Comparison of ENCODE assay signal across 15 cellular contexts in genomic region chr20:58586565-58587093, GRCh38.
DNase-seq lines count a peak whose midpoint lies in the region; ATAC-seq and TF ChIP-seq lines count a peak whose summit lies in the region.
"Had no signal": no experiment of that assay in that cellular context is flagged by ENCODE, and none has a peak within 500 bp of the region (broad histone marks: within the 10 kb centered on the region; RNA-seq: fewer than 3 reads in every experiment).

No MANE protein-coding gene starts in this region.

- no peaks in the 10 kb centered on the region for H3K9me3 ChIP-seq in left ventricle myocardium inferior (replicated peaks)
- H3K9me3 ChIP-seq in HEK293 (ENCODE audit: control insufficient read depth, insufficient read depth, low read depth, low read length): no peaks in the 10 kb centered on the region
- no peaks in the 10 kb centered on the region for H3K9me3 ChIP-seq in mesenchymal stem cell (ENCODE audit: control insufficient read depth, low read length)

- no peak overlapping the region for H2BK5ac ChIP-seq in mesenchymal stem cell (ENCODE audit: low read depth, low read length, poor library complexity, severe bottlenecking)

- H2AK5ac ChIP-seq in mesenchymal stem cell (ENCODE audit: low read length, severe bottlenecking): no peak overlapping the region

- no peaks in the 10 kb centered on the region for H3K79me1 ChIP-seq in mesenchymal stem cell (replicated peaks; ENCODE audit: low read length, poor library complexity, severe bottlenecking)

- POLR2A ChIA-PET in HEK293 (lab: Yijun Ruan, JAX): interaction anchor here (0.5 kb wide), 1 partner anchor 56 kb away, joined by 7 read pairs; no protein-coding TSS in a partner anchor

- no peak for ATAC-seq in Right ventricle myocardium inferior
- no peak for ATAC-seq in sciatic nerve
- ATAC-seq in GM19328 (IDR thresholded peaks at IDR 0.05; ENCODE audit: unreplicated experiment): no peak

- H3K23ac ChIP-seq in mesenchymal stem cell (ENCODE audit: low read length in 2 of 2): no peak overlapping the region

- no peak overlapping the region for H3K4ac ChIP-seq in mesenchymal stem cell (ENCODE audit: low read depth in 1 of 2, low read length in 2 of 2)

- H3K27ac ChIP-seq in left ventricle myocardium inferior (replicated peaks): no peak overlapping the region
- H3K27ac ChIP-seq in HEK293 (ENCODE audit: extremely low read depth, low read depth, low read length): no peak overlapping the region
- H3K27ac ChIP-seq in mesenchymal stem cell (ENCODE audit: low read length, poor library complexity, severe bottlenecking): no peak overlapping the region
- H3K27ac ChIP-seq: C4-2B had no signal

- H3K4me2 ChIP-seq in mesenchymal stem cell (ENCODE audit: low read length, poor library complexity, severe bottlenecking): no peak overlapping the region

- peaks cover 84% of the 10 kb centered on the region for H3K27me3 ChIP-seq in left ventricle myocardium inferior (ENCODE audit: low read depth)
- peaks cover 5 to 32% of the 10 kb centered on the region in 2 experiments for H3K27me3 ChIP-seq in mesenchymal stem cell (ENCODE audit: control insufficient read depth in 1 of 2, insufficient read depth in 1 of 2, low read length in 2 of 2)

- 96% methylated on average over 4 of the region's 6 CpGs for WGBS in mesenchymal stem cell

- no peak overlapping the region for H2BK12ac ChIP-seq in mesenchymal stem cell (ENCODE audit: low read length in 2 of 2)

- CTCF ChIA-PET in HEK293 (lab: Yijun Ruan, JAX): no interaction called here

- H3K4me3 ChIP-seq in left ventricle myocardium inferior: no peak overlapping the region
- H3K4me3 ChIP-seq in HEK293 (ENCODE audit: low read depth, low read length): no peak overlapping the region
- H3K4me3 ChIP-seq in mesenchymal stem cell (ENCODE audit: insufficient read depth in 1 of 2, low read depth in 1 of 2, low read length in 2 of 2): no peak overlapping the region

- no peaks in the 10 kb centered on the region for H3K4me1 ChIP-seq in left ventricle myocardium inferior
- no peaks in the 10 kb centered on the region for H3K4me1 ChIP-seq in HEK293 (ENCODE audit: control insufficient read depth, insufficient read depth, low read length)
- peaks cover 9% of the 10 kb centered on the region for H3K4me1 ChIP-seq in mesenchymal stem cell (ENCODE audit: control insufficient read depth, insufficient read depth, low read depth, low read length)

- H4K91ac ChIP-seq in mesenchymal stem cell (ENCODE audit: low read length): no peak overlapping the region

- no peak overlapping the region for H2AFZ ChIP-seq in mesenchymal stem cell (ENCODE audit: low read depth, low read length)

- H2BK15ac ChIP-seq in mesenchymal stem cell (ENCODE audit: low read depth, poor library complexity, severe bottlenecking): peak overlapping the region; percentile 12

- no peak for TF ChIP-seq CTCF in left ventricle myocardium inferior (IDR thresholded peaks at IDR 0.05; ENCODE audit: borderline replicate concordance)
- no peak for TF ChIP-seq CTCF in HEK293 (tag by site-specific recombination; IDR thresholded peaks at IDR 0.05)

- H3K36me3 ChIP-seq in left ventricle myocardium inferior: no peaks in the 10 kb centered on the region
- no peaks in the 10 kb centered on the region for H3K36me3 ChIP-seq in HEK293 (ENCODE audit: control insufficient read depth in 2 of 2, insufficient read depth in 1 of 2, low read length in 2 of 2)
- no peaks in the 10 kb centered on the region for H3K36me3 ChIP-seq in mesenchymal stem cell (ENCODE audit: control insufficient read depth in 1 of 2, insufficient read depth in 2 of 2, low read depth in 1 of 2, low read length in 2 of 2)

- H3K9ac ChIP-seq in mesenchymal stem cell (ENCODE audit: low read length): no peak overlapping the region

- intact Hi-C loops in Right ventricle myocardium inferior (cut with DNase I) (no loop called here), left ventricle myocardium inferior (cut with micrococcal nuclease) (no loop called here), sciatic nerve (cut with DNase I) (no loop called here)

- H2BK120ac ChIP-seq in mesenchymal stem cell (ENCODE audit: low read depth, low read length): no peak overlapping the region

- DNase-seq in Right ventricle myocardium inferior (ENCODE audit: missing footprints) (peak; percentile 4), left ventricle myocardium inferior (no peak), mesenchymal stem cell (no peak), sciatic nerve (ENCODE audit: low spot score) (peak; percentile 15), hippocampal formation (lab: John Stamatoyannopoulos, UW) (no peak)
- no peak for DNase-seq in activated CD8-positive, alpha-beta memory T cell treated with anti-CD3 and anti-CD28 coated beads, Interleukin-2, amount 50 U/mL, for 48 hours
- DNase-seq: ACHN; CD4-positive, alpha-beta memory T cell; COR-L47; DMS153; DMS79 treated with DMSO at 0.1 percent for 48 hours; HCEC 1CT had no signal

- no peak overlapping the region for H3K14ac ChIP-seq in mesenchymal stem cell (ENCODE audit: low read length in 2 of 2)

- no peak overlapping the region for H3K18ac ChIP-seq in mesenchymal stem cell (ENCODE audit: low read depth in 1 of 2, low read length in 2 of 2)

- H4K8ac ChIP-seq in mesenchymal stem cell (ENCODE audit: low read length): no peak overlapping the region

TF ChIP-seq in HEK293, 187 proteins besides CTCF, POLR2A, EP300 and RAD21:
- no peak for TF ChIP-seq ZNF514 (tag by site-specific recombination; IDR thresholded peaks at IDR 0.05)
- peak; percentile 90 for TF ChIP-seq ZNF239 (tag by site-specific recombination; IDR thresholded peaks at IDR 0.05)
- no peak for TF ChIP-seq ZNF544 (tag by site-specific recombination; IDR thresholded peaks at IDR 0.05)
- no peak for TF ChIP-seq ZBTB48 (tag by site-specific recombination; IDR thresholded peaks at IDR 0.05)

Comparison
In these comparisons a context has a peak if more than half of its experiments do, and no peak if none do; other contexts are left out.
1. DNase-seq: peak in Right ventricle myocardium inferior (single experiment) and sciatic nerve (single experiment); none in left ventricle myocardium inferior (single experiment), mesenchymal stem cell (single experiment), activated CD8-positive, alpha-beta memory T cell treated with anti-CD3 and anti-CD28 coated beads, Interleukin-2, amount 50 U/mL, for 48 hours (single experiment) and hippocampal formation (0 of 2).